In genomic region chr17:68512247-68512966, GRCh38 we compare ENCODE assay signal across 8 cellular contexts. TPM values are rescaled to one million over a fixed set of nuclear protein-coding genes. Genes with fewer than 3 reads are reported as not detected.
A peak's percentile ranks its signal among the peaks of the same experiment; 100 is the strongest.
DNase-seq lines count a peak whose midpoint lies in the region; ATAC-seq and TF ChIP-seq lines count a peak whose summit lies in the region.

Gene PRKAR1A, plus strand, starts transcription at chr17:68512430. Its CDS starts 2,970 bp downstream, at chr17:68515400.

- peak within 1 kb of the TSS; percentile 98 to 100 (median 100) for H3K27ac Mint-ChIP-seq in CD14-positive monocyte

- DNase-seq in CD14-positive monocyte (ENCODE audit: low spot score) (peak; percentile 93), NCI-H748 treated with DMSO at 0.1 percent for 48 hours (lab: John Stamatoyannopoulos, UW) (peak; percentile 90), dedifferentiated amniotic fluid mesenchymal stem cell (ENCODE audit: extremely low spot score) (peak; percentile 96), left kidney (ENCODE audit: low read depth, low spot score) (peak; percentile 98)
- peak; percentile 87 for DNase-seq in activated CD4-positive, alpha-beta T cell treated with anti-CD3 and anti-CD28 coated beads, Interleukin-2, amount 50 U/mL, for 24 hours (ENCODE audit: low read depth in 1 of 2, low spot score in 1 of 2)
- peak; percentile 88 for DNase-seq in stimulated activated CD4-positive, alpha-beta T cell treated with anti-CD3 and anti-CD28 coated beads, Interleukin-1b, Interleukin-23, amount 100 ng/mL, for 48 hours

- ATAC-seq in GM19397 (IDR thresholded peaks at IDR 0.05; ENCODE audit: unreplicated experiment): peak; percentile 94
- peak; percentile 87 for ATAC-seq in HG03565 (IDR thresholded peaks at IDR 0.05; ENCODE audit: unreplicated experiment)

- intact Hi-C loops in CD14-positive monocyte (cut with micrococcal nuclease): loop anchor here (2.0 to 10.0 kb wide), 4 partner anchors 50 to 732 kb away; partner anchors contain the start of gene FAM20A (in 1 of the 2)

- TF ChIP-seq CTCF in CD14-positive monocyte (IDR thresholded peaks at IDR 0.05): no peak

- H3K36me3 Mint-ChIP-seq in CD14-positive monocyte: peaks cover 25 to 33% of the 10 kb centered on the region in 2 donors

- H3K4me1 Mint-ChIP-seq in CD14-positive monocyte: peaks cover 61% of the 10 kb centered on the region

- H3K27me3 Mint-ChIP-seq in CD14-positive monocyte (ENCODE audit: low read depth in 3 of 3): peaks cover 0 to 5% (median 0%) of the 10 kb centered on the region in 3 donors

- no peaks in the 10 kb centered on the region for H3K9me3 Mint-ChIP-seq in CD14-positive monocyte

- peak within 1 kb of the TSS; percentile 98 to 99 for H3K4me3 Mint-ChIP-seq in CD14-positive monocyte

RNA-seq across cellular contexts. Expression of gene PRKAR1A, which starts in this region (rescaled TPM):
- 100 to 1,000 TPM; 300 to 436 TPM for polyA plus RNA-seq in CD14-positive monocyte

Comparison
In these comparisons a context has a peak if more than half of its experiments do, and no peak if none do; other contexts are left out.
1. Peak in every context shown above with its lines: DNase-seq and ATAC-seq.